ENCODE assay signal across 26 cellular contexts in genomic region chr2:1620081-1620480, GRCh38.
"Had no signal": no experiment of that assay in that cellular context is flagged by ENCODE, and none has a peak within 500 bp of the region (broad histone marks: within the 10 kb centered on the region; RNA-seq: fewer than 3 reads in every experiment).

No MANE protein-coding gene starts in this region.

- H3K27ac ChIP-seq: brain microvascular endothelial cell, esophagus muscularis mucosa, heart right ventricle, lower lobe of right lung, pancreas, psoas muscle, suprapubic skin, tibial artery had no signal

- FAIRE-seq: astrocyte, pancreas had no signal

- ATAC-seq: activated CD4-positive, CD25-positive, alpha-beta regulatory T cell treated with anti-CD3 and anti-CD28 coated beads, Interleukin-2, amount 50 U/mL, for 24 hours; heart right ventricle; left lobe of liver; pancreas; psoas muscle had no signal

- DNase-seq: activated CD4-positive, alpha-beta memory T cell treated with anti-CD3 and anti-CD28 coated beads for 36 hours; activated CD4-positive, alpha-beta T cell treated with anti-CD3 and anti-CD28 coated beads for 48 hours; activated CD8-positive, alpha-beta memory T cell treated with anti-CD3 and anti-CD28 coated beads, Interleukin-2, amount 50 U/mL, for 4 hours; activated gamma-delta T cell treated with Interleukin-2 at 50 U/mL for 16 hours; activated naive CD4-positive, alpha-beta T cell treated with anti-CD3 and anti-CD28 coated beads, Interleukin-2, amount 50 U/mL, for 16 hours; activated T-cell treated with anti-CD3 and anti-CD28 coated beads, Interleukin-2, amount 50 U/mL, for 1 hour; amniotic stem cell; brain microvascular endothelial cell; caudate nucleus; endodermal cell; foreskin melanocyte; heart right ventricle; lower lobe of right lung; mesendoderm; nephron progenitor cell; nucleus accumbens; pancreas; psoas muscle; stimulated activated naive CD4-positive, alpha-beta T cell; T-helper 1 cell had no signal

- H3K4me1 ChIP-seq: pancreas, psoas muscle had no signal

- H3K36me3 ChIP-seq: brain microvascular endothelial cell, esophagus muscularis mucosa, heart right ventricle, lower lobe of right lung, pancreas, suprapubic skin, tibial artery had no signal

- H3K4me3 ChIP-seq: esophagus muscularis mucosa, heart right ventricle, lower lobe of right lung, pancreas, psoas muscle, suprapubic skin, tibial artery had no signal

- H3K27me3 ChIP-seq: brain microvascular endothelial cell, esophagus muscularis mucosa, heart right ventricle, pancreas, suprapubic skin, tibial artery had no signal

- H3K9me3 ChIP-seq: esophagus muscularis mucosa, heart right ventricle, lower lobe of right lung, pancreas, psoas muscle, suprapubic skin, tibial artery had no signal
